8 cellular contexts compared by ENCODE assay signal in the genomic region with DNA sequence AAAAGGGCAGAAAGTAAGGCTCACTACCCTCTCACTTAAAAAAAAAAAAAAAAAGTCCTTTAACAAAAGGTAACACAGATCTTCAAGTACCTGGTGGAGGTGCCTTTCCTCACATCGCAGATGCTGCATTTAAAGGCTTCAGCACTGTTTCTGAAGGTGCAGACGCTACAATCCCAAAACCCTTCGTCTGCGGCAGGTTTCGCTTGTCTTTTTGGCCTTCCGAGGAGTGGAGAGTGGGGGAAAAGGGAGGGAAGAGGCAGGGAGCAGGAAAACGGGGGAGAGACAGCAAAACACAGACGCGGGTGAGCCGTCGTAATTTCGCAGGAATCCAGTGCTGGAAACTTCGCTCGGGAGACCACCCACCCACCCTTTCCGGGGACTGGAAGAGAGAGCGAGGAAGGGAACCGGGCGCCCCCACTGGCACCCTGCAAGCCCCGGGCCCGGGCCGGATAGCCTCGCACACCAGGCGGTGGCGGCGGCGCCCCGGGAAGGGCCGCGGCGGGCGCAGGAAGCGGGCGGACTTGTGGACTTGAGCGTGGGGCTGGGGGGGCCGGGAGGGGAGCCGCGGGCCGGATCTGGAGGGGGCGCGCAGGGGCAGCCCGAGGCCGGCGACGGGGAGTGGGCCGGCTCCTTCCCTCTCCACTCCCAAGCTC. TPM values are rescaled to one million over a fixed set of nuclear protein-coding genes. Genes with fewer than 3 reads are reported as not detected.
DNase-seq lines count a peak whose midpoint lies in the region; ATAC-seq, FAIRE-seq and TF ChIP-seq lines count a peak whose summit lies in the region.

A gene (minus strand): TSS at position 216 of the 653 bp plus-strand sequence.

- POLR2A ChIA-PET in H1 (lab: Charles Lee; ENCODE audit: partially characterized antibody): interaction anchor here (0.6 to 1.6 kb wide), 5 partner anchors 11 to 136 kb away, joined by 3 to 8 read pairs (median 4); no protein-coding TSS in a partner anchor

- peak within 1 kb of the TSS; percentile 27; the same call in 1 of the 2 replicates for H3K18ac ChIP-seq in H1 (ENCODE audit: extremely low read depth, low read length)

- peak within 1 kb of the TSS; percentile 83 to 97 (median 88) for H3K9ac ChIP-seq in H1 (replicated peaks in 1 of 4; ENCODE audit: extremely low read depth in 1 of 4, low read depth in 3 of 4, low read length in 3 of 4)

- H4K20me1 ChIP-seq in H1 (replicated peaks in 1 of 2; ENCODE audit: control insufficient read depth in 1 of 2, insufficient read depth in 2 of 2, low read length in 2 of 2): peaks cover 22 to 23% of the 10 kb centered on the region in 2 experiments

- peak; percentile 32 for ATAC-seq in GM21360 (IDR thresholded peaks at IDR 0.05; ENCODE audit: unreplicated experiment)
- peak; percentile 68 for ATAC-seq in mucosa of descending colon

- no peaks in the 10 kb centered on the region; the same call in 1 of the 2 replicates for H3K23me2 ChIP-seq in H1 (ENCODE audit: low read depth, low read length)

- H3K23ac ChIP-seq in H1 (ENCODE audit: insufficient read length): no peak within 1 kb of the TSS

- no peak within 1 kb of the TSS for H2BK20ac ChIP-seq in H1 (ENCODE audit: low read length)

- TF ChIP-seq RAD21 in H1 (IDR thresholded peaks at IDR 0.05 in 1 of 2, conservative IDR thresholded peaks at IDR 0.05 in 1 of 2; ENCODE audit: low read depth in 2 of 2, low read length in 2 of 2): 0 out of 4 replicates have a peak, but pooled peaks of 1 of the 2 experiments have one; percentile 1

- H3K4me2 ChIP-seq in H1 (ENCODE audit: insufficient read depth in 1 of 2, low read depth in 2 of 2, low read length in 2 of 2): peak within 1 kb of the TSS; percentile 70 to 80

- peak within 1 kb of the TSS; percentile 25 for H4K5ac ChIP-seq in H1 (ENCODE audit: insufficient read length, low read depth, low read length)

- peaks cover 36 to 51% of the 10 kb centered on the region in 2 experiments for H3K79me2 ChIP-seq in H1 (ENCODE audit: control insufficient read depth in 1 of 2, insufficient read depth in 2 of 2, low read length in 2 of 2)

- no peak within 1 kb of the TSS for H2BK120ac ChIP-seq in H1 (replicated peaks; ENCODE audit: low read depth, low read length)

- in situ Hi-C loops in transverse colon (cut with MboI; ENCODE audit: low pct_ligation_motif_present in 1 of 4, low pct_unique_long_range_greater_than_20kb in 1 of 4, low sequenced_read_pairs in 3 of 4): no loop called here

- TF ChIP-seq CTCF in WI38 (IDR thresholded peaks at IDR 0.05; ENCODE audit: low read depth, low read length): no peak
- TF ChIP-seq CTCF in H1 (IDR thresholded peaks at IDR 0.05; ENCODE audit: control extremely low read depth in 1 of 3, insufficient read depth in 1 of 3, low read depth in 1 of 3, low read length in 3 of 3): no peak
- no peak for TF ChIP-seq CTCF in mucosa of descending colon (IDR thresholded peaks at IDR 0.05)
- peak in 2 of 5 experiments; percentile 5 to 17 for TF ChIP-seq CTCF in transverse colon (IDR thresholded peaks at IDR 0.05)

- peak within 1 kb of the TSS; percentile 10 for H4K91ac ChIP-seq in H1 (replicated peaks; ENCODE audit: insufficient read length, low read length)

- no peak within 1 kb of the TSS for H3K4ac ChIP-seq in H1 (replicated peaks; ENCODE audit: insufficient read length, low read depth, low read length)

- H3K9me3 ChIP-seq in H1 (ENCODE audit: insufficient read depth in 2 of 2, low read depth in 1 of 2, low read length in 1 of 2) (no peaks in the 10 kb centered on the region), mucosa of descending colon (no peaks in the 10 kb centered on the region), transverse colon (no peaks in the 10 kb centered on the region)

- H3K14ac ChIP-seq in H1 (ENCODE audit: insufficient read length): no peak within 1 kb of the TSS

- intact Hi-C loops in mucosa of descending colon (cut with DNase I, micrococcal nuclease): no loop called here
- intact Hi-C loops in transverse colon (cut with DNase I; ENCODE audit: low total_unique reads): loop anchor here (5.0 to 10.0 kb wide), 2 partner anchors 112 to 324 kb away; no protein-coding TSS in a partner anchor

- H2BK15ac ChIP-seq in H1 (ENCODE audit: low read length): no peak within 1 kb of the TSS

- no peak for FAIRE-seq in H1 (lab: Jason Lieb, UNC)

- H3K79me1 ChIP-seq in H1 (ENCODE audit: low read depth, low read length): no peaks in the 10 kb centered on the region; the same call in 1 of the 2 replicates

- H3K27me3 ChIP-seq in H1 (replicated peaks in 1 of 4; ENCODE audit: control insufficient read depth in 3 of 4, extremely low read depth in 1 of 4, insufficient read depth in 3 of 4, low read length in 3 of 4) (peaks cover 0 to 13% (median 5%) of the 10 kb centered on the region in 4 experiments; a peak in 5 of 7 replicates), transverse colon (no peaks in the 10 kb centered on the region)

- peak within 1 kb of the TSS; percentile 85 for H3K4me3 ChIP-seq in WI38 (ENCODE audit: low read depth, low read length)
- peak within 1 kb of the TSS; percentile 79 to 95 (median 86) for H3K4me3 ChIP-seq in H1 (ENCODE audit: extremely low read depth in 1 of 4, insufficient read depth in 2 of 4, low read depth in 3 of 4, low read length in 4 of 4)
- peak within 1 kb of the TSS; percentile 65 for H3K4me3 ChIP-seq in mucosa of descending colon
- H3K4me3 ChIP-seq in transverse colon: peak within 1 kb of the TSS; percentile 63 to 94 (median 77)

- no peak within 1 kb of the TSS for H2AK5ac ChIP-seq in H1 (ENCODE audit: low read depth, low read length)

- peak within 1 kb of the TSS; percentile 75 for H2BK12ac ChIP-seq in H1 (ENCODE audit: low read depth, low read length)

- H3K36me3 ChIP-seq in H1 (ENCODE audit: control insufficient read depth in 2 of 4, insufficient read depth in 4 of 4, low read length in 3 of 4) (0 out of 8 replicates have a peak, but pooled peaks cover 0 to 2% (median 0%) of the 10 kb centered on the region in 4 experiments), mucosa of descending colon (ENCODE audit: low read depth) (no peaks in the 10 kb centered on the region), transverse colon (no peaks in the 10 kb centered on the region)

- H3K27ac ChIP-seq in H1 (ENCODE audit: low read depth, low read length): peak within 1 kb of the TSS; percentile 51; the same call in 1 of the 2 replicates
- H3K27ac ChIP-seq in transverse colon: peak within 1 kb of the TSS; percentile 87 to 98 (median 91)

- H4K8ac ChIP-seq in H1 (ENCODE audit: extremely low read depth, insufficient read depth, low read length): peak within 1 kb of the TSS; percentile 96; the same call in 1 of the 2 replicates

- WGBS in H1 (ENCODE audit: extremely low coverage in 1 of 2, insufficient coverage in 1 of 2, insufficient read length in 1 of 2, insufficient replicate concordance in 2 of 2, low coverage in 1 of 2, low lambda C conversion rate in 2 of 2, missing lambda C conversion rate in 1 of 2), 2 experiments: 2% methylated on average over 21 of the region's 45 CpGs; no CpG with 5 or more reads in 1 of the 2 experiments
- WGBS in transverse colon (ENCODE audit: low coverage in 1 of 2), 2 donors: 0 to 1% methylated on average over 15 to 18 of the region's 45 CpGs

- H3K4me1 ChIP-seq in H1 (replicated peaks in 1 of 4; ENCODE audit: control insufficient read depth in 3 of 4, insufficient read depth in 4 of 4, low read length in 3 of 4): peaks cover 4 to 9% (median 7%) of the 10 kb centered on the region in 4 experiments; a peak in 6 of 7 replicates
- peaks cover 21% of the 10 kb centered on the region for H3K4me1 ChIP-seq in mucosa of descending colon (ENCODE audit: low read depth)
- peaks cover 3 to 58% (median 23%) of the 10 kb centered on the region in 4 donors for H3K4me1 ChIP-seq in transverse colon

- H2BK5ac ChIP-seq in H1 (ENCODE audit: low read depth, low read length): peak within 1 kb of the TSS; percentile 86; the same call in 1 of the 2 replicates

- DNase-seq in COR-L47 (lab: John Stamatoyannopoulos, UW) (peak; percentile 19), HS-27A (ENCODE audit: low read depth) (peak; percentile 24), H1 (ENCODE audit: low read depth in 1 of 2, low spot score in 2 of 2) (peak in 1 of 2 experiments; percentile 55), mucosa of descending colon (peak in 2 of 3 donors; percentile 74 to 84), transverse colon (no peak), GOT3 (lab: John Stamatoyannopoulos, UW) (no peak)

- no peak within 1 kb of the TSS for H3K56ac ChIP-seq in H1 (replicated peaks; ENCODE audit: insufficient read length, low read depth, low read length)

- peak within 1 kb of the TSS; percentile 48; the same call in 1 of the 2 replicates for H2AFZ ChIP-seq in H1 (ENCODE audit: low read length)

- TF ChIP-seq POLR2A in H1 (IDR thresholded peaks at IDR 0.05; ENCODE audit: control extremely low read depth in 1 of 2, low read depth in 2 of 2, low read length in 2 of 2) (peak; percentile 44 to 64), transverse colon (IDR thresholded peaks at IDR 0.05) (peak; percentile 48)

- CTCF ChIA-PET in H1 (lab: Charles Lee; ENCODE audit: partially characterized antibody): interaction anchor here (1.4 kb wide), 1 partner anchor 372 kb away, joined by 3 read pairs; no protein-coding TSS in a partner anchor

- no peak for TF ChIP-seq EP300 in H1 (IDR thresholded peaks at IDR 0.05; ENCODE audit: borderline replicate concordance in 1 of 2, low read depth in 2 of 2, low read length in 2 of 2)
- TF ChIP-seq EP300 in transverse colon (IDR thresholded peaks at IDR 0.05; ENCODE audit: low read depth): no peak

TF ChIP-seq in H1, 55 proteins besides CTCF, POLR2A, EP300 and RAD21 (continues in another document):
- TF ChIP-seq RBBP5 (IDR thresholded peaks at IDR 0.05; ENCODE audit: borderline replicate concordance, low read depth, low read length) (peak; percentile 79), POLR2AphosphoS5 (IDR thresholded peaks at IDR 0.05; ENCODE audit: low read depth, low read length) (peak; percentile 34), KDM5A (IDR thresholded peaks at IDR 0.05; ENCODE audit: low read length) (no peak), EZH2 (IDR thresholded peaks at IDR 0.05; ENCODE audit: low read depth, low read length, severe bottlenecking) (no peak), ASH2L (IDR thresholded peaks at IDR 0.05; ENCODE audit: low read length) (peak; percentile 57), TAF1 (IDR thresholded peaks at IDR 0.05; ENCODE audit: low read depth, low read length) (peak; percentile 61), CHD2 (IDR thresholded peaks at IDR 0.05; ENCODE audit: low read length) (no peak)

RNA-seq across cellular contexts. Expression of the gene that starts here (rescaled TPM):
- 23.9 and 25.9 TPM in 2 replicates for total RNA-seq in H1 (2021; fragmentation: NEBNext Ultra II Directional; extraction: Animal tissue kit (Norgen Biotek cat#: 25700))
- polyA plus RNA-seq in H1 (2011; rRNA removed): 4.8 and 8.5 TPM in 2 replicates
- 9.0 TPM for polyA plus RNA-seq in H1 (2011; cell fraction: cytosol; rRNA removed)
- polyA plus RNA-seq in H1 (2011; cell fraction: nucleus; rRNA removed): 4.7 TPM
- polyA plus RNA-seq in H1 (2012, experiment 1 of 2): 8.5 to 17.0 TPM (median 10.8 TPM) in 4 replicates
- 1.5 TPM for polyA plus RNA-seq in H1 (2012, experiment 2 of 2)
- polyA plus RNA-seq in H1 (2013, experiment 1 of 2): 21.2 TPM
- polyA plus RNA-seq in H1 (2013, experiment 2 of 2): 21.9 TPM
- polyA minus RNA-seq in H1 (2011; rRNA and poly(A)+ RNA removed): 8.7 and 10.2 TPM in 2 replicates
- polyA minus RNA-seq in H1 (2011; cell fraction: cytosol; rRNA and poly(A)+ RNA removed): 8.8 TPM
- polyA minus RNA-seq in H1 (2011; cell fraction: nucleus; rRNA and poly(A)+ RNA removed): 11.9 TPM
- total RNA-seq in mucosa of descending colon (10 to 100 TPM; 16.4 to 22.9 (median 17.1) TPM), transverse colon (10 to 100 TPM in 2 of 4 donors, 1 to 10 TPM in 2; 3.0 to 13.3 (median 10.0) TPM)

Comparison
In these comparisons a context has a peak if more than half of its experiments do, and no peak if none do; other contexts are left out.
1. DNase-seq: peak in COR-L47 (single experiment), HS-27A (single experiment) and mucosa of descending colon (2 of 3); none in transverse colon (single experiment) and GOT3 (single experiment).
2. Peak in every context shown above with its lines, with median percentiles within 50 percentile points of each other: H3K4me3 ChIP-seq.